ENCODE assay signal across 1 cellular context in the genomic region with DNA sequence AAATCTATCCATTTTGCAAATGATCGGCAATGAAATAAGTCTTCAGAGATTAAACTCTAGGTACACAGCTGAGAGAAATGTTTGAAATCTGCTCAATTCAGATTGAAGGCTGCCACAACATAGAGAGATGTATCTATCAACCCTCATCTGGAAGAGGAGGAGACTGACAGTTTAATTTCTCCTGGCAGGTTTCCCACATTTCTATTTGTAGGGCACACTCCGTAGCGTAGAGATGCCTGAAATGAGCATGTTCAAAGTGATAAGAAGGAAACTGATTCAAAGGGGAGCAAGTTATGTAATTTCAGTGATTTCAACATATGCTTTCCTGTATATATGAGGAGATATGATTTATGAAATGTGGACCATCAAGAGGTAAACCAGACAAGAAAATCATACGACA.
TF ChIP-seq lines count a peak whose summit lies in the region.

No MANE protein-coding gene starts in this region.

TF ChIP-seq in K562, 482 proteins besides CTCF, POLR2A, EP300 and RAD21 (continued from another document and continues in another):
- TF ChIP-seq ZHX1 (conservative IDR thresholded peaks at IDR 0.05; ENCODE audit: low read length) (no peak), KLF16 (IDR thresholded peaks at IDR 0.05) (peak; percentile 68), JUN (IDR thresholded peaks at IDR 0.05; ENCODE audit: borderline replicate concordance, low read depth, low read length) (no peak), JUN (CRISPR knock-in tag; IDR thresholded peaks at IDR 0.05; ENCODE audit: borderline replicate concordance) (no peak), ARHGAP35 (IDR thresholded peaks at IDR 0.05; ENCODE audit: partially characterized antibody) (no peak), PBX2 (CRISPR knock-in tag; IDR thresholded peaks at IDR 0.05; ENCODE audit: low read depth) (no peak), PBX2 (tag; conservative IDR thresholded peaks at IDR 0.05; ENCODE audit: low read depth) (peak; percentile 71), VEZF1 (CRISPR knock-in tag; IDR thresholded peaks at IDR 0.05) (peak; percentile 59), NR3C1 (CRISPR knock-in tag; IDR thresholded peaks at IDR 0.05) (no peak), ZFX (CRISPR knock-in tag; IDR thresholded peaks at IDR 0.05) (no peak), RFX5 (IDR thresholded peaks at IDR 0.05; ENCODE audit: low read depth, low read length) (no peak), ZNF274 (IDR thresholded peaks at IDR 0.05; ENCODE audit: borderline replicate concordance, low read depth, low read length) (no peak), SP1 (CRISPR knock-in tag; IDR thresholded peaks at IDR 0.05) (no peak), SIX5 (IDR thresholded peaks at IDR 0.05; ENCODE audit: borderline replicate concordance in 1 of 2, insufficient read depth in 1 of 2, low read depth in 1 of 2, low read length in 2 of 2) (no peak), CREM (IDR thresholded peaks at IDR 0.05; ENCODE audit: low read depth) (no peak), ZNF584 (CRISPR knock-in tag; IDR thresholded peaks at IDR 0.05; ENCODE audit: low read depth) (no peak), CXXC5 (CRISPR knock-in tag; IDR thresholded peaks at IDR 0.05) (peak; percentile 66), GTF2F1 (IDR thresholded peaks at IDR 0.05; ENCODE audit: low read depth, low read length) (no peak), ZNF124 (CRISPR knock-in tag; IDR thresholded peaks at IDR 0.05) (no peak), RB1 (IDR thresholded peaks at IDR 0.05; ENCODE audit: low read depth) (no peak), DLX4 (CRISPR knock-in tag; IDR thresholded peaks at IDR 0.05) (no peak), CBFA2T3 (IDR thresholded peaks at IDR 0.05) (peak; percentile 55), MAZ (CRISPR knock-in tag; conservative IDR thresholded peaks at IDR 0.05 in 1 of 2, IDR thresholded peaks at IDR 0.05 in 1 of 2) (no peak), TOE1 (IDR thresholded peaks at IDR 0.05; ENCODE audit: borderline replicate concordance) (no peak), TOE1 (CRISPR knock-in tag; IDR thresholded peaks at IDR 0.05; ENCODE audit: borderline replicate concordance, low read depth) (no peak), FOXJ3 (CRISPR knock-in tag; IDR thresholded peaks at IDR 0.05) (no peak), AFF4 (CRISPR knock-in tag; IDR thresholded peaks at IDR 0.05) (0 out of 2 replicates have a peak, but pooled peaks have one; percentile 18), POLR2G (IDR thresholded peaks at IDR 0.05; ENCODE audit: low read depth, low read length) (no peak), HMBOX1 (IDR thresholded peaks at IDR 0.05) (no peak), CEBPB (tag; IDR thresholded peaks at IDR 0.05) (peak; percentile 53; the same call in 1 of the 2 replicates), ZBTB40 (IDR thresholded peaks at IDR 0.05) (no peak), ZBTB40 (CRISPR knock-in tag; IDR thresholded peaks at IDR 0.05) (no peak), SIRT6 (IDR thresholded peaks at IDR 0.05; ENCODE audit: low read depth, low read length) (no peak), MECOM (CRISPR knock-in tag; IDR thresholded peaks at IDR 0.05) (0 out of 2 replicates have a peak, but pooled peaks have one; percentile 34)
- TF ChIP-seq, protein P1, sequence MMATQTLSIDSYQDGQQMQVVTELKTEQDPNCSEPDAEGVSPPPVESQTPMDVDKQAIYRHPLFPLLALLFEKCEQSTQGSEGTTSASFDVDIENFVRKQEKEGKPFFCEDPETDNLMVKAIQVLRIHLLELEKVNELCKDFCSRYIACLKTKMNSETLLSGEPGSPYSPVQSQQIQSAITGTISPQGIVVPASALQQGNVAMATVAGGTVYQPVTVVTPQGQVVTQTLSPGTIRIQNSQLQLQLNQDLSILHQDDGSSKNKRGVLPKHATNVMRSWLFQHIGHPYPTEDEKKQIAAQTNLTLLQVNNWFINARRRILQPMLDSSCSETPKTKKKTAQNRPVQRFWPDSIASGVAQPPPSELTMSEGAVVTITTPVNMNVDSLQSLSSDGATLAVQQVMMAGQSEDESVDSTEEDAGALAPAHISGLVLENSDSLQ (IDR thresholded peaks at IDR 0.05) = peak; percentile 88
